28 cellular contexts compared by ENCODE assay signal in the genomic region with DNA sequence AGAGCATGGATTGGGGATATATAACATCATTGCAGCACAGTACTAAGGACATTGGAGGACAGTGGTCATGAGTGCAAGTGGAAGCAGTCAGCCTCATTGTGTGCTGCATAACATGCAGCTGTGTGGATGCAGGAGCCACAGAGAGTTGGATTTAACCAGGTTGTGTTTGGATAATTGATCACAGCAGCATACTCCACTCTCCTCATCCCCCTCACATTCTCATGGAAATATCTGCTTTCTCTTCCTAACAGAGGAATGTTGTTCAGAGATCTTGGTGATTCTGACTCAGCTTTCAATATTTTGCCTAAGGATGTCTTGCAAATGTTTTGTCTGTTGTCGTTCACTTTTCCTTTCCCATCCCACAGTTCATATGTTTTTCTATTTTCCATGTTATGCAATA. TPM values are rescaled to one million over a fixed set of nuclear protein-coding genes. Genes with fewer than 3 reads are reported as not detected.
DNase-seq lines count a peak whose midpoint lies in the region; ATAC-seq, FAIRE-seq and TF ChIP-seq lines count a peak whose summit lies in the region.
"Had no signal": no experiment of that assay in that cellular context is flagged by ENCODE, and none has a peak within 500 bp of the region (broad histone marks: within the 10 kb centered on the region; RNA-seq: fewer than 3 reads in every experiment).

No MANE protein-coding gene starts in this region.

- no peaks in the 10 kb centered on the region for H3K79me2 ChIP-seq in H9 (ENCODE audit: insufficient read depth, low read length)

- no peak for FAIRE-seq in small intestine (lab: Jason Lieb, UNC)
- FAIRE-seq: endometrium had no signal

- WGBS in H9 (ENCODE audit: extremely low coverage, insufficient read length, low lambda C conversion rate), result no CpG with 5 or more reads among the region's 1 CpG
- WGBS in small intestine, 3 donors, result 74 to 79% (median 76%) methylated on average over 1 of the region's 1 CpG

- no peak overlapping the region for H4K8ac ChIP-seq in H9 (replicated peaks; ENCODE audit: insufficient read length, low read depth, low read length)

- H2BK20ac ChIP-seq in H9 (ENCODE audit: low read depth, low read length, poor library complexity, severe bottlenecking), result no peak overlapping the region

- DNase-seq in H9, result no peak
- DNase-seq in WTC11 (ENCODE audit: low spot score), result no peak
- DNase-seq in iPS DF 4.7 (ENCODE audit: extremely low read depth, low spot score), result peak; percentile 38
- no peak for DNase-seq in NCI-H2081 (lab: John Stamatoyannopoulos, UW)
- no peak for DNase-seq in small intestine
- DNase-seq: activated CD4-positive, alpha-beta T cell treated with anti-CD3 and anti-CD28 coated beads, Interleukin-2, amount 10 ng/mL, durations not matched to agents 7 days and 5 days; activated CD8-positive, alpha-beta memory T cell treated with anti-CD3 and anti-CD28 coated beads, Interleukin-2, amount 10 ng/mL, durations not matched to agents 7 days and 5 days; activated naive CD4-positive, alpha-beta T cell treated with anti-CD3 and anti-CD28 coated beads, Interleukin-2, amount 50 U/mL, for 16 hours; activated T-cell treated with anti-CD3 and anti-CD28 coated beads, Interleukin-2, amount 50 U/mL, for 72 hours; anterior cingulate cortex; caudate nucleus; CD4-positive, alpha-beta T cell; DMS 273 treated with DMSO at 0.1 percent for 48 hours; glutamatergic neuron; Kasumi-1; NCI-H1930; NCI-H748 treated with DMSO at 0.1 percent for 48 hours; ovary; retina; stimulated activated CD4-positive, alpha-beta T cell treated with anti-CD3 and anti-CD28 coated beads, Interleukin-2, amount 100 ng/mL, for 48 hours; stimulated activated naive B cell treated with anti-CD40 and anti-IgM and Interleukin-4, amounts not matched to agents 10 μg/mL and 1 μg/mL and 100 μg/mL, for 72 hours; T-helper 17 cell; thyroid gland had no signal

- peaks cover 0 to 5% of the 10 kb centered on the region in 2 experiments; a peak in 3 of 5 replicates for H3K9me3 Mint-ChIP-seq in H9
- peaks cover 13% of the 10 kb centered on the region for H3K9me3 Mint-ChIP-seq in WTC11
- H3K9me3 Mint-ChIP-seq: activated CD4-positive, alpha-beta T cell treated with anti-CD3 and anti-CD28 coated beads, Interleukin-2, amount 10 ng/mL, durations not matched to agents 7 days and 5 days; activated T-cell treated with anti-CD3 and anti-CD28 coated beads, Interleukin-2, amount 50 U/mL, for 72 hours; CD4-positive, alpha-beta T cell; dendritic cell treated with granulocyte-macrophage colony-stimulating factor and Interleukin-4, amounts not matched to agents 40 ng/mL and 50 ng/mL, for 4 days; nephron; stimulated activated naive B cell treated with anti-CD40 and anti-IgM and Interleukin-4, amounts not matched to agents 10 μg/mL and 1 μg/mL and 100 μg/mL, for 72 hours had no signal

- no peaks in the 10 kb centered on the region for H3K36me3 ChIP-seq in subcutaneous abdominal adipose tissue (ENCODE audit: control insufficient read depth in 5 of 5, insufficient read depth in 5 of 5, low read length in 5 of 5)
- no peaks in the 10 kb centered on the region for H3K36me3 ChIP-seq in small intestine (ENCODE audit: control insufficient read depth in 2 of 2, insufficient read depth in 2 of 2, low read length in 2 of 2)
- H3K36me3 ChIP-seq: ovary, thyroid gland had no signal

- H3K4ac ChIP-seq in H9 (ENCODE audit: low read depth, low read length), result no peak overlapping the region

- no peak overlapping the region for H3K18ac ChIP-seq in H9 (ENCODE audit: insufficient read length, low read depth, low read length)

- no peak overlapping the region for H3K23ac ChIP-seq in H9 (ENCODE audit: insufficient read length, low read depth, low read length)

- no peak overlapping the region for H4K5ac ChIP-seq in H9 (ENCODE audit: insufficient read length, low read depth, low read length)

- H2AFZ ChIP-seq in H9 (ENCODE audit: low read length), result no peak overlapping the region

- no peak overlapping the region for H2AK5ac ChIP-seq in H9 (ENCODE audit: insufficient read length, low read length)

- no peaks in the 10 kb centered on the region for H4K20me1 ChIP-seq in H9 (ENCODE audit: control insufficient read depth, insufficient read depth, insufficient read length)

- POLR2A ChIA-PET in WTC11 (lab: Charles Lee), result no interaction called here

- no peak overlapping the region for H2BK5ac ChIP-seq in H9 (ENCODE audit: insufficient read length, low read length)

- H3K27me3 Mint-ChIP-seq in H9 (ENCODE audit: low read depth) (no peaks in the 10 kb centered on the region; the same call in 1 of the 2 replicates), WTC11 (ENCODE audit: low read depth) (no peaks in the 10 kb centered on the region; the same call in 1 of the 2 replicates)

- H3K9me3 ChIP-seq in H9 (ENCODE audit: control insufficient read depth, low read depth, low read length), result no peaks in the 10 kb centered on the region
- no peaks in the 10 kb centered on the region for H3K9me3 ChIP-seq in subcutaneous abdominal adipose tissue (ENCODE audit: control insufficient read depth in 5 of 5, low read length in 5 of 5)
- no peaks in the 10 kb centered on the region for H3K9me3 ChIP-seq in small intestine (ENCODE audit: control insufficient read depth, low read depth)
- H3K9me3 ChIP-seq: ovary, thyroid gland had no signal

- peak overlapping the region in 1 of 2 experiments; percentile 10; a peak in 1 of 5 replicates for H3K4me3 Mint-ChIP-seq in H9
- no peak overlapping the region for H3K4me3 Mint-ChIP-seq in WTC11
- H3K4me3 Mint-ChIP-seq: activated CD4-positive, alpha-beta T cell treated with anti-CD3 and anti-CD28 coated beads, Interleukin-2, amount 10 ng/mL, durations not matched to agents 7 days and 5 days; activated CD8-positive, alpha-beta memory T cell treated with anti-CD3 and anti-CD28 coated beads, Interleukin-2, amount 10 ng/mL, durations not matched to agents 7 days and 5 days; activated T-cell treated with anti-CD3 and anti-CD28 coated beads, Interleukin-2, amount 50 U/mL, for 72 hours; CD4-positive, alpha-beta T cell; dendritic cell treated with granulocyte-macrophage colony-stimulating factor and Interleukin-4, amounts not matched to agents 40 ng/mL and 50 ng/mL, for 4 days; nephron; stimulated activated naive B cell treated with anti-CD40 and anti-IgM and Interleukin-4, amounts not matched to agents 10 μg/mL and 1 μg/mL and 100 μg/mL, for 72 hours; T-helper 17 cell had no signal

- peak overlapping the region; percentile 3 for H3K4me2 ChIP-seq in H9 (ENCODE audit: insufficient read depth, insufficient read length, low read length)

- H3T11ph ChIP-seq in H9 (ENCODE audit: low read length), result no peak overlapping the region

- no peak overlapping the region for H3K4me3 ChIP-seq in subcutaneous abdominal adipose tissue (ENCODE audit: low read depth in 1 of 5, low read length in 5 of 5)
- H3K4me3 ChIP-seq in small intestine (ENCODE audit: low read depth in 1 of 2, low read length in 2 of 2), result no peak overlapping the region
- H3K4me3 ChIP-seq: ovary, thyroid gland had no signal

- CTCF ChIA-PET in WTC11 (lab: Charles Lee), result interaction anchor here (0.8 to 3.5 kb wide), 9 partner anchors 10 to 693 kb away, joined by 3 to 27 read pairs (median 3); no protein-coding TSS in a partner anchor

- H3K4me1 ChIP-seq in H9 (ENCODE audit: insufficient read depth, low read length) (peaks cover 6% of the 10 kb centered on the region; the same call in 1 of the 2 replicates), subcutaneous abdominal adipose tissue (ENCODE audit: control insufficient read depth in 5 of 5, insufficient read depth in 5 of 5, low read length in 5 of 5) (peaks cover 0 to 32% (median 12%) of the 10 kb centered on the region in 5 donors), small intestine (ENCODE audit: control insufficient read depth in 2 of 2, insufficient read depth in 1 of 2, low read depth in 1 of 2, low read length in 1 of 2) (no peaks in the 10 kb centered on the region)
- H3K4me1 ChIP-seq: thyroid gland had no signal

- no peak overlapping the region for H2BK12ac ChIP-seq in H9 (ENCODE audit: insufficient read length, low read depth, low read length)

- H3K56ac ChIP-seq in H9 (ENCODE audit: insufficient read length, low read depth, low read length), result no peak overlapping the region

- peaks cover 0 to 3% (median 0%) of the 10 kb centered on the region in 3 experiments; a peak in 1 of 7 replicates for H3K36me3 Mint-ChIP-seq in H9 (ENCODE audit: insufficient read depth in 1 of 3, low read depth in 3 of 3)
- H3K36me3 Mint-ChIP-seq in WTC11, result peaks cover 6% of the 10 kb centered on the region
- H3K36me3 Mint-ChIP-seq: activated CD8-positive, alpha-beta memory T cell treated with anti-CD3 and anti-CD28 coated beads, Interleukin-2, amount 10 ng/mL, durations not matched to agents 7 days and 5 days; stimulated activated naive B cell treated with anti-CD40 and anti-IgM and Interleukin-4, amounts not matched to agents 10 μg/mL and 1 μg/mL and 100 μg/mL, for 72 hours had no signal

- no peak for TF ChIP-seq CTCF in H9 (conservative IDR thresholded peaks at IDR 0.05)
- no peak for TF ChIP-seq CTCF in WTC11 (IDR thresholded peaks at IDR 0.05)

- H3K4me1 Mint-ChIP-seq in H9 (peaks cover 19 to 29% of the 10 kb centered on the region in 2 experiments), WTC11 (peaks cover 29% of the 10 kb centered on the region)
- H3K4me1 Mint-ChIP-seq: activated CD4-positive, alpha-beta T cell treated with anti-CD3 and anti-CD28 coated beads, Interleukin-2, amount 10 ng/mL, durations not matched to agents 7 days and 5 days; activated CD8-positive, alpha-beta memory T cell treated with anti-CD3 and anti-CD28 coated beads, Interleukin-2, amount 10 ng/mL, durations not matched to agents 7 days and 5 days; nephron; stimulated activated naive B cell treated with anti-CD40 and anti-IgM and Interleukin-4, amounts not matched to agents 10 μg/mL and 1 μg/mL and 100 μg/mL, for 72 hours had no signal

- no peak overlapping the region for H2BK120ac ChIP-seq in H9 (ENCODE audit: low read depth, low read length, poor library complexity, severe bottlenecking)

- H3K27ac ChIP-seq in H9 (ENCODE audit: insufficient read length, low read depth, low read length) (no peak overlapping the region), subcutaneous abdominal adipose tissue (ENCODE audit: low read depth, low read length) (peak overlapping the region; percentile 89), small intestine (ENCODE audit: low read depth in 1 of 2, low read length in 1 of 2) (no peak overlapping the region)
- H3K27ac ChIP-seq: ovary, thyroid gland had no signal

- ATAC-seq in WTC11 (peak; percentile 87), GM19397 (IDR thresholded peaks at IDR 0.05; ENCODE audit: unreplicated experiment) (no peak)
- ATAC-seq: activated CD8-positive, alpha-beta memory T cell treated with anti-CD3 and anti-CD28 coated beads, Interleukin-2, amount 10 ng/mL, durations not matched to agents 7 days and 5 days; activated T-cell treated with anti-CD3 and anti-CD28 coated beads, Interleukin-2, amount 50 U/mL, for 72 hours; stimulated activated naive B cell treated with anti-CD40 and anti-IgM and Interleukin-4, amounts not matched to agents 10 μg/mL and 1 μg/mL and 100 μg/mL, for 72 hours; T-helper 17 cell had no signal

- no peaks in the 10 kb centered on the region for H3K23me2 ChIP-seq in H9 (ENCODE audit: insufficient read length, low read depth, low read length, poor library complexity, severe bottlenecking)

- H3K9ac ChIP-seq in H9 (ENCODE audit: extremely low read depth, insufficient read length, low read length) (no peak overlapping the region), subcutaneous abdominal adipose tissue (ENCODE audit: low read length in 5 of 5) (peak overlapping the region in 1 of 5 donors; percentile 36)

- H3K27me3 ChIP-seq in H9 (ENCODE audit: insufficient read depth, low read length) (no peaks in the 10 kb centered on the region), subcutaneous abdominal adipose tissue (ENCODE audit: control insufficient read depth in 5 of 5, insufficient read depth in 4 of 5, low read length in 5 of 5) (no peaks in the 10 kb centered on the region), small intestine (ENCODE audit: control insufficient read depth in 2 of 2, insufficient read depth in 2 of 2, low read length in 2 of 2) (no peaks in the 10 kb centered on the region)
- H3K27me3 ChIP-seq: ovary, thyroid gland had no signal

- H3K14ac ChIP-seq in H9 (ENCODE audit: insufficient read depth, low read length), result no peak overlapping the region

- H3K79me1 ChIP-seq in H9 (ENCODE audit: insufficient read depth, low read depth, low read length, poor library complexity, severe bottlenecking), result no peaks in the 10 kb centered on the region

- H2BK15ac ChIP-seq in H9 (ENCODE audit: low read depth, low read length), result no peak overlapping the region

- no peak overlapping the region for H4K91ac ChIP-seq in H9 (ENCODE audit: insufficient read length, low read depth, low read length)

- H3K27ac Mint-ChIP-seq in H9, result peak overlapping the region in 2 of 3 experiments; percentile 82 to 84; a peak in 5 of 7 replicates
- peak overlapping the region; percentile 45; the same call in 1 of the 2 replicates for H3K27ac Mint-ChIP-seq in WTC11
- H3K27ac Mint-ChIP-seq: activated CD4-positive, alpha-beta T cell treated with anti-CD3 and anti-CD28 coated beads, Interleukin-2, amount 10 ng/mL, durations not matched to agents 7 days and 5 days; activated CD8-positive, alpha-beta memory T cell treated with anti-CD3 and anti-CD28 coated beads, Interleukin-2, amount 10 ng/mL, durations not matched to agents 7 days and 5 days; activated T-cell treated with anti-CD3 and anti-CD28 coated beads, Interleukin-2, amount 50 U/mL, for 72 hours; CD4-positive, alpha-beta T cell; dendritic cell treated with granulocyte-macrophage colony-stimulating factor and Interleukin-4, amounts not matched to agents 40 ng/mL and 50 ng/mL, for 4 days; nephron; stimulated activated naive B cell treated with anti-CD40 and anti-IgM and Interleukin-4, amounts not matched to agents 10 μg/mL and 1 μg/mL and 100 μg/mL, for 72 hours; T-helper 17 cell had no signal

RNA-seq across cellular contexts. Expression of a gene that starts 31.8 kb away (rescaled TPM):
- total RNA-seq in H9 (2021) (51.8 and 52.5 TPM in 2 replicates), WTC11 (2021) (39.9 to 48.2 TPM (median 45.1 TPM) in 3 replicates)
- polyA plus RNA-seq in small intestine, result 10 to 100 TPM; 15.9 to 45.2 (median 23.8) TPM
